2 cellular contexts compared by ENCODE assay signal in genomic region chr17:56676807-56677206, GRCh38.
TF ChIP-seq lines count a peak whose summit lies in the region.

No MANE protein-coding gene starts in this region.

TF ChIP-seq in SK-N-SH, 30 proteins besides CTCF, POLR2A, EP300 and RAD21 (continued from another document):
- no peak for TF ChIP-seq RXRA (IDR thresholded peaks at IDR 0.05; ENCODE audit: borderline replicate concordance, low read depth)
- TF ChIP-seq FOSL2 (IDR thresholded peaks at IDR 0.05; ENCODE audit: borderline replicate concordance, low read depth): no peak

TF ChIP-seq in SK-N-SH treated with all-trans-retinoic acid at 6 μM for 48 hours, 23 proteins besides CTCF, POLR2A, EP300 and RAD21 (continued from another document):
- TF ChIP-seq TSHZ2 (CRISPR knock-in tag; IDR thresholded peaks at IDR 0.05): no peak
- no peak for TF ChIP-seq ARNTL (CRISPR knock-in tag; IDR thresholded peaks at IDR 0.05; ENCODE audit: borderline replicate concordance, low read depth)
- TF ChIP-seq ZNF565 (CRISPR knock-in tag; conservative IDR thresholded peaks at IDR 0.05; ENCODE audit: low read depth): no peak
- TF ChIP-seq RARB (CRISPR knock-in tag; IDR thresholded peaks at IDR 0.05): no peak
- no peak for TF ChIP-seq PPARA (CRISPR knock-in tag; IDR thresholded peaks at IDR 0.05; ENCODE audit: borderline replicate concordance)
- no peak for TF ChIP-seq POU6F1 (CRISPR knock-in tag; IDR thresholded peaks at IDR 0.05; ENCODE audit: borderline replicate concordance, low read depth)
- no peak for TF ChIP-seq OSR1 (CRISPR knock-in tag; IDR thresholded peaks at IDR 0.05)
